Comparison of ENCODE assay signal across 23 cellular contexts in genomic region chrX:38820751-38821150, GRCh38.
"Had no signal": no experiment of that assay in that cellular context is flagged by ENCODE, and none has a peak within 500 bp of the region (broad histone marks: within the 10 kb centered on the region; RNA-seq: fewer than 3 reads in every experiment).

No MANE protein-coding gene starts in this region.

- H3K4me3 Mint-ChIP-seq: memory B cell; naive B cell; nephron; neural progenitor cell; stimulated activated effector memory CD8-positive, alpha-beta T cell treated with anti-CD3 and anti-CD28 coated beads, Interleukin-12 subunit alpha, Interleukin-12 subunit beta, amount 100 ng/mL, for 72 hours; type B pancreatic cell had no signal

- H3K4me1 ChIP-seq: neural progenitor cell, parathyroid adenoma had no signal

- H3K27me3 Mint-ChIP-seq: progenitor cell of endocrine pancreas, type B pancreatic cell had no signal

- H3K9me3 Mint-ChIP-seq: memory B cell; stimulated activated effector memory CD8-positive, alpha-beta T cell treated with anti-CD3 and anti-CD28 coated beads, Interleukin-12 subunit alpha, Interleukin-12 subunit beta, amount 100 ng/mL, for 72 hours had no signal

- ATAC-seq: foreskin keratinocyte; left ventricle myocardium superior; lower lobe of right lung; mucosa of descending colon; sciatic nerve; stimulated activated effector memory CD8-positive, alpha-beta T cell treated with anti-CD3 and anti-CD28 coated beads, Interleukin-12 subunit alpha, Interleukin-12 subunit beta, amount 100 ng/mL, for 72 hours had no signal

- H3K4me3 ChIP-seq: coronary artery, lower lobe of right lung, mucosa of descending colon, neural progenitor cell, right atrium auricular region, stomach, thyroid gland had no signal

- H3K27ac Mint-ChIP-seq: memory B cell; naive B cell; nephron; neural progenitor cell; progenitor cell of endocrine pancreas; stimulated activated effector memory CD8-positive, alpha-beta T cell treated with anti-CD3 and anti-CD28 coated beads, Interleukin-12 subunit alpha, Interleukin-12 subunit beta, amount 100 ng/mL, for 72 hours; type B pancreatic cell had no signal

- H3K27ac ChIP-seq: coronary artery, foreskin keratinocyte, lower lobe of right lung, neural progenitor cell, parathyroid adenoma, right atrium auricular region, stomach, thyroid gland had no signal

- H3K36me3 Mint-ChIP-seq: memory B cell; naive B cell; neural progenitor cell; stimulated activated effector memory CD8-positive, alpha-beta T cell treated with anti-CD3 and anti-CD28 coated beads, Interleukin-12 subunit alpha, Interleukin-12 subunit beta, amount 100 ng/mL, for 72 hours; type B pancreatic cell had no signal

- H3K27me3 ChIP-seq: foreskin keratinocyte, neural progenitor cell, right atrium auricular region, stomach, thyroid gland had no signal

- H3K4me1 Mint-ChIP-seq: memory B cell; naive B cell; nephron; stimulated activated effector memory CD8-positive, alpha-beta T cell treated with anti-CD3 and anti-CD28 coated beads, Interleukin-12 subunit alpha, Interleukin-12 subunit beta, amount 100 ng/mL, for 72 hours had no signal

- H3K36me3 ChIP-seq: lower lobe of right lung, neural progenitor cell, right atrium auricular region, stomach, thyroid gland had no signal

- H3K9me3 ChIP-seq: lower lobe of right lung, mucosa of descending colon, right atrium auricular region, stomach, thyroid gland had no signal

- DNase-seq: dermis blood vessel endothelial cell; effector memory CD4-positive, alpha-beta T cell; foreskin keratinocyte; hypothalamus; left ventricle myocardium superior; lower lobe of right lung; mucosa of descending colon; naive B cell; stimulated activated CD4-positive, alpha-beta T cell treated with anti-CD3 and anti-CD28 coated beads, Interleukin-2, amount 100 ng/mL, for 24 hours; stimulated activated CD4-positive, alpha-beta T cell treated with anti-CD3 and anti-CD28 coated beads, Interleukin-4, amount 100 ng/mL, for 24 hours; stimulated activated naive CD4-positive, alpha-beta T cell treated with Interleukin-2 at 50 U/mL for 16 hours; stomach; thyroid gland had no signal
